18 cellular contexts compared by ENCODE assay signal in genomic region chr2:108835038-108835437, GRCh38. TPM values are rescaled to one million over a fixed set of nuclear protein-coding genes. Genes with fewer than 3 reads are reported as not detected.
DNase-seq lines count a peak whose midpoint lies in the region; ATAC-seq lines count a peak whose summit lies in the region.
"Had no signal": no experiment of that assay in that cellular context is flagged by ENCODE, and none has a peak within 500 bp of the region (broad histone marks: within the 10 kb centered on the region; RNA-seq: fewer than 3 reads in every experiment).

No MANE protein-coding gene starts in this region.

- peak; percentile 24 to 95 for ATAC-seq in activated naive CD4-positive, alpha-beta T cell treated with anti-CD3 and anti-CD28 coated beads, Interleukin-2, amount 50 U/mL, for 72 hours
- ATAC-seq in GM18520 (IDR thresholded peaks at IDR 0.05; ENCODE audit: unreplicated experiment) (peak; percentile 68), HG03565 (IDR thresholded peaks at IDR 0.05; ENCODE audit: unreplicated experiment) (peak; percentile 55), left colon (no peak), HG02763 (IDR thresholded peaks at IDR 0.05; ENCODE audit: unreplicated experiment) (no peak)
- peak; percentile 92 for ATAC-seq in stimulated activated effector memory CD8-positive, alpha-beta T cell treated with anti-CD3 and anti-CD28 coated beads, Interleukin-12 subunit alpha, Interleukin-12 subunit beta, amount 100 ng/mL, for 72 hours
- ATAC-seq: HCT116, HepG2, SK-N-SH treated with all-trans-retinoic acid at 6 μM for 48 hours had no signal

- DNase-seq in activated naive CD4-positive, alpha-beta T cell treated with anti-CD3 and anti-CD28 coated beads, Interleukin-2, amount 50 U/mL, for 72 hours (ENCODE audit: low spot score in 2 of 2), result no peak
- no peak for DNase-seq in activated naive CD4-positive, alpha-beta T cell treated with anti-CD3 and anti-CD28 coated beads, Interleukin-2, amount 50 U/mL, for 16 hours
- DNase-seq in stimulated activated effector memory CD8-positive, alpha-beta T cell treated with anti-CD3 and anti-CD28 coated beads, Interleukin-12 subunit alpha, Interleukin-12 subunit beta, amount 100 ng/mL, for 72 hours (ENCODE audit: low spot score in 2 of 2), result no peak
- DNase-seq in left colon, result no peak
- DNase-seq: AML-193, GOT3, KBM-7, NCI-H1105 treated with DMSO at 0.1 percent for 48 hours, NCI-H1694, NCI-H510A, NCI-H82, SIG-M5 had no signal

- H3K27ac Mint-ChIP-seq in activated naive CD4-positive, alpha-beta T cell treated with anti-CD3 and anti-CD28 coated beads, Interleukin-2, amount 50 U/mL, for 72 hours, result peak overlapping the region in 1 of 2 donors; percentile 84
- no peak overlapping the region for H3K27ac Mint-ChIP-seq in stimulated activated effector memory CD8-positive, alpha-beta T cell treated with anti-CD3 and anti-CD28 coated beads, Interleukin-12 subunit alpha, Interleukin-12 subunit beta, amount 100 ng/mL, for 72 hours

- intact Hi-C loops in left colon (cut with DNase I, micrococcal nuclease), result no loop called here

- H3K4me3 Mint-ChIP-seq in stimulated activated effector memory CD8-positive, alpha-beta T cell treated with anti-CD3 and anti-CD28 coated beads, Interleukin-12 subunit alpha, Interleukin-12 subunit beta, amount 100 ng/mL, for 72 hours, result no peak overlapping the region

- peaks cover 11% of the 10 kb centered on the region for H3K4me1 Mint-ChIP-seq in stimulated activated effector memory CD8-positive, alpha-beta T cell treated with anti-CD3 and anti-CD28 coated beads, Interleukin-12 subunit alpha, Interleukin-12 subunit beta, amount 100 ng/mL, for 72 hours

- peaks cover 0 to 29% of the 10 kb centered on the region in 2 donors for H3K36me3 Mint-ChIP-seq in activated naive CD4-positive, alpha-beta T cell treated with anti-CD3 and anti-CD28 coated beads, Interleukin-2, amount 50 U/mL, for 72 hours
- H3K36me3 Mint-ChIP-seq in stimulated activated effector memory CD8-positive, alpha-beta T cell treated with anti-CD3 and anti-CD28 coated beads, Interleukin-12 subunit alpha, Interleukin-12 subunit beta, amount 100 ng/mL, for 72 hours, result peaks cover 4% of the 10 kb centered on the region

- H3K9me3 Mint-ChIP-seq in activated naive CD4-positive, alpha-beta T cell treated with anti-CD3 and anti-CD28 coated beads, Interleukin-2, amount 50 U/mL, for 72 hours, result peaks cover 0 to 8% of the 10 kb centered on the region in 2 donors
- H3K9me3 Mint-ChIP-seq in stimulated activated effector memory CD8-positive, alpha-beta T cell treated with anti-CD3 and anti-CD28 coated beads, Interleukin-12 subunit alpha, Interleukin-12 subunit beta, amount 100 ng/mL, for 72 hours, result peaks cover 2% of the 10 kb centered on the region

RNA-seq across cellular contexts. Expression of gene CCDC138, which starts 48.5 kb away (rescaled TPM):
- total RNA-seq in activated naive CD4-positive, alpha-beta T cell treated with anti-CD3 and anti-CD28 coated beads, Interleukin-2, amount 50 U/mL, for 72 hours, result 10 to 100 TPM in 1 of 2 donors, 1 to 10 TPM in 1; 6.5 to 16.0 TPM
- 1 to 10 TPM; 4.2 TPM for total RNA-seq in left colon

Comparison
In these comparisons a context has a peak if more than half of its experiments do, and no peak if none do; other contexts are left out.
1. ATAC-seq: peak in activated naive CD4-positive, alpha-beta T cell treated with anti-CD3 and anti-CD28 coated beads, Interleukin-2, amount 50 U/mL, for 72 hours (2 of 2), GM18520 (single experiment), HG03565 (single experiment) and stimulated activated effector memory CD8-positive, alpha-beta T cell treated with anti-CD3 and anti-CD28 coated beads, Interleukin-12 subunit alpha, Interleukin-12 subunit beta, amount 100 ng/mL, for 72 hours (single experiment); none in left colon (single experiment) and HG02763 (single experiment).